31 cellular contexts compared by ENCODE assay signal in the genomic region with DNA sequence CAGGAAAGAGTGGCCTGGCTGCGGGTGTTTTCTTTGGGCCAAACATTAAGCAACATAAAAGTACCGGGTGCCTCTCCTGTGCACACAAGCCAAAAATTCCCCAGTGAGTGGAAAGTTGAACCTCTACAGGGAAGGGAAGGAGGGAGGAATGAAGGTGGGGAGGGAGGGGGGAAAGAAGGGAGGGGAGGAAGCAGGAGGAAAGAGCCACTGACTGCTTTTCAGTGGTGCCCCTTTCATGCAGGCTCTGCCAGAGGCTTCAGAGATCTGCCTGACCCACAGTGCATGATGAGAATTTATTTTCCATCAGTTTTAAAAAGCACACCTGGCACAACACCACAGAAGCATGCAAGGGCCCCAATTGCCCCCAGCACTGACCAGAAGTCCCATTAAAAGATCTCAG. TPM values are rescaled to one million over a fixed set of nuclear protein-coding genes. Genes with fewer than 3 reads are reported as not detected.
"Had no signal": no experiment of that assay in that cellular context is flagged by ENCODE, and none has a peak within 500 bp of the region (broad histone marks: within the 10 kb centered on the region; RNA-seq: fewer than 3 reads in every experiment).

No MANE protein-coding gene starts in this region.

- ATAC-seq: natural killer cell; pancreas; right cardiac atrium; stimulated activated memory B cell treated with anti-CD40 and anti-IgM and Interleukin-4, amounts not matched to agents 10 μg/mL and 1 μg/mL and 100 μg/mL, for 72 hours; stimulated activated naive CD8-positive, alpha-beta T cell treated with anti-CD3 and anti-CD28 coated beads, Interleukin-15, amount 100 ng/mL, for 72 hours had no signal

- H3K27ac Mint-ChIP-seq: mesothelial cell of epicardium; natural killer cell; stimulated activated memory B cell treated with anti-CD40 and anti-IgM and Interleukin-4, amounts not matched to agents 10 μg/mL and 1 μg/mL and 100 μg/mL, for 72 hours had no signal

- H3K27me3 ChIP-seq: pancreas, sigmoid colon, spleen, transverse colon, upper lobe of left lung, vagina had no signal

- H3K9me3 ChIP-seq: left ventricle myocardium inferior, pancreas, prostate gland, sigmoid colon, spleen, transverse colon, upper lobe of left lung, vagina had no signal

- FAIRE-seq: pancreas, small intestine had no signal

- H3K27me3 Mint-ChIP-seq: naive B cell; stimulated activated memory B cell treated with anti-CD40 and anti-IgM and Interleukin-4, amounts not matched to agents 10 μg/mL and 1 μg/mL and 100 μg/mL, for 72 hours; stimulated activated naive CD8-positive, alpha-beta T cell treated with anti-CD3 and anti-CD28 coated beads, Interleukin-15, amount 100 ng/mL, for 72 hours had no signal

- H3K36me3 Mint-ChIP-seq: natural killer cell had no signal

- H3K27ac ChIP-seq: left ventricle myocardium inferior, pancreas, prostate gland, sigmoid colon, transverse colon, vagina had no signal

- DNase-seq: hypothalamus; islet precursor cell; left ventricle myocardium inferior; mesendoderm; naive B cell; natural killer cell; nucleus accumbens; pancreas; retina; right cardiac atrium; sigmoid colon; small intestine; spleen; stimulated activated CD4-positive, alpha-beta T cell treated with anti-CD3 and anti-CD28 coated beads, Interleukin-4, amount 100 ng/mL, for 24 hours; stimulated activated naive CD4-positive, alpha-beta T cell treated with Interleukin-2 at 50 U/mL for 16 hours; stimulated activated naive CD8-positive, alpha-beta T cell treated with anti-CD3 and anti-CD28 coated beads, Interleukin-15, amount 100 ng/mL, for 72 hours; substantia nigra; transverse colon; upper lobe of left lung had no signal

- H3K4me3 Mint-ChIP-seq: mesothelial cell of epicardium; naive B cell; natural killer cell; stimulated activated memory B cell treated with anti-CD40 and anti-IgM and Interleukin-4, amounts not matched to agents 10 μg/mL and 1 μg/mL and 100 μg/mL, for 72 hours; stimulated activated naive CD8-positive, alpha-beta T cell treated with anti-CD3 and anti-CD28 coated beads, Interleukin-15, amount 100 ng/mL, for 72 hours had no signal

- H3K4me1 ChIP-seq: pancreas, prostate gland, transverse colon, vagina had no signal

- H3K9me3 Mint-ChIP-seq: mesothelial cell of epicardium; naive B cell; natural killer cell; stimulated activated memory B cell treated with anti-CD40 and anti-IgM and Interleukin-4, amounts not matched to agents 10 μg/mL and 1 μg/mL and 100 μg/mL, for 72 hours; stimulated activated naive CD8-positive, alpha-beta T cell treated with anti-CD3 and anti-CD28 coated beads, Interleukin-15, amount 100 ng/mL, for 72 hours had no signal

- H3K4me3 ChIP-seq: left ventricle myocardium inferior, lung, pancreas, prostate gland, sigmoid colon, spleen, transverse colon, upper lobe of left lung, vagina had no signal

RNA-seq across cellular contexts. Expression of a gene that starts 27.5 kb away (rescaled TPM):
- total RNA-seq: kidney epithelial cell, lower leg skin, lung, mesothelial cell of epicardium, mononuclear cell, natural killer cell, osteoblast, pancreas, right cardiac atrium, sigmoid colon, temporal lobe, transverse colon, upper lobe of left lung, urinary bladder, vagina had no signal
- polyA plus RNA-seq: lung, neural cell, pancreas, right cardiac atrium, sigmoid colon, spleen, urinary bladder had no signal

RNA-seq across cellular contexts. Expression of a gene that starts 40.6 kb away (rescaled TPM):
- total RNA-seq: kidney epithelial cell, left ventricle myocardium inferior, lower leg skin, lung, mesothelial cell of epicardium, mononuclear cell, natural killer cell, osteoblast, sigmoid colon, spleen, temporal lobe, transverse colon, urinary bladder, vagina had no signal
- polyA plus RNA-seq: lung, neural cell, pancreas, right cardiac atrium had no signal
